20 cellular contexts compared by ENCODE assay signal in genomic region chr2:219437690-219438089, GRCh38. TPM values are rescaled to one million over a fixed set of nuclear protein-coding genes. Genes with fewer than 3 reads are reported as not detected.
"Had no signal": no experiment of that assay in that cellular context is flagged by ENCODE, and none has a peak within 500 bp of the region (broad histone marks: within the 10 kb centered on the region; RNA-seq: fewer than 3 reads in every experiment).

No MANE protein-coding gene starts in this region.

- ATAC-seq: activated naive CD4-positive, alpha-beta T cell treated with anti-CD3 and anti-CD28 coated beads, Interleukin-2, amount 50 U/mL, for 72 hours; left cardiac atrium; right lobe of liver; stimulated activated memory B cell treated with anti-CD40 and anti-IgM and Interleukin-4, amounts not matched to agents 10 μg/mL and 1 μg/mL and 100 μg/mL, for 72 hours had no signal

- DNase-seq: activated CD4-positive, alpha-beta T cell treated with anti-CD3 and anti-CD28 coated beads, Interleukin-2, amount 50 U/mL, for 48 hours; activated gamma-delta T cell treated with Interleukin-2 at 50 U/mL for 16 hours; adrenal gland; left cardiac atrium; nephron progenitor cell; occipital lobe; right lobe of liver; stimulated activated CD4-positive, alpha-beta T cell treated with anti-CD3 and anti-CD28 coated beads, Interleukin-4, amount 100 ng/mL, for 4 hours; T-helper 2 cell; WERI-Rb-1 had no signal

- H3K4me3 ChIP-seq: adrenal gland, hepatocyte, lung, right lobe of liver, spleen, tibial nerve had no signal

- H3K27ac ChIP-seq: adrenal gland, hepatocyte, right lobe of liver, spleen, tibial nerve, WERI-Rb-1 had no signal

- H3K9me3 ChIP-seq: adrenal gland, right lobe of liver, spleen, tibial nerve had no signal

- H3K4me2 ChIP-seq: hepatocyte had no signal

- H3K79me2 ChIP-seq: hepatocyte had no signal

- H3K36me3 ChIP-seq: adrenal gland, right lobe of liver, spleen, tibial nerve, WERI-Rb-1 had no signal

- H2AFZ ChIP-seq: hepatocyte had no signal

RNA-seq across cellular contexts. Expression of gene DES, which starts 19.5 kb away (rescaled TPM):
- total RNA-seq: activated naive CD4-positive, alpha-beta T cell treated with anti-CD3 and anti-CD28 coated beads, Interleukin-2, amount 50 U/mL, for 72 hours; activated T-helper 1 cell treated with anti-CD3 and anti-CD28 coated beads, Interleukin-12 subunit alpha, Interleukin-12 subunit beta, Interleukin-2, Interleukin-4 antibody, amounts not matched to agents 30 ng/mL and 10 ng/mL and 1 ng/mL, durations not matched to agents 14 hours and 24 hours and 36 hours; dermis microvascular lymphatic vessel endothelial cell; epithelial cell of proximal tubule; SK-MEL-5 had no signal
